Comparison of ENCODE assay signal across 15 cellular contexts in genomic region chr15:27398631-27399030, GRCh38.
DNase-seq lines count a peak whose midpoint lies in the region; TF ChIP-seq lines count a peak whose summit lies in the region.
"Had no signal": no experiment of that assay in that cellular context is flagged by ENCODE, and none has a peak within 500 bp of the region (broad histone marks: within the 10 kb centered on the region; RNA-seq: fewer than 3 reads in every experiment).

No MANE protein-coding gene starts in this region.

- H3K9me3 ChIP-seq in endodermal cell (ENCODE audit: control insufficient read depth, low read length) (no peaks in the 10 kb centered on the region), vagina (no peaks in the 10 kb centered on the region)
- H3K9me3 ChIP-seq: A549 had no signal

- H3K9ac ChIP-seq in endodermal cell (ENCODE audit: extremely low read depth, low read length, poor library complexity, severe bottlenecking): no peak overlapping the region
- H3K9ac ChIP-seq: GM23248 had no signal

- DNase-seq in LNCaP clone FGC (ENCODE audit: low read depth) (peak; percentile 93), NCI-H2227 treated with DMSO at 0.1 percent for 48 hours (lab: John Stamatoyannopoulos, UW) (peak; percentile 82), endodermal cell (no peak), KBM-7 (no peak), NCI-H2107 treated with DMSO at 0.1 percent for 48 hours (lab: John Stamatoyannopoulos, UW; ENCODE audit: unreplicated experiment) (no peak), foreskin melanocyte (no peak), vagina (ENCODE audit: extremely low spot score in 2 of 2) (no peak)
- DNase-seq: GM23248, MM.1S, NCI-H2107, T-cell had no signal

- TF ChIP-seq CTCF in C4-2B (conservative IDR thresholded peaks at IDR 0.05): no peak
- TF ChIP-seq CTCF in LNCaP clone FGC (IDR thresholded peaks at IDR 0.05; ENCODE audit: control insufficient read depth, extremely low read depth, insufficient read depth): no peak
- TF ChIP-seq CTCF in endodermal cell (conservative IDR thresholded peaks at IDR 0.05): no peak
- no peak for TF ChIP-seq CTCF in vagina (IDR thresholded peaks at IDR 0.05)

- H3K9me3 Mint-ChIP-seq in endodermal cell: peaks cover 1% of the 10 kb centered on the region

- no peaks in the 10 kb centered on the region for H3K27me3 Mint-ChIP-seq in endodermal cell (ENCODE audit: insufficient read depth)
- H3K27me3 Mint-ChIP-seq: T-cell had no signal

- H3K36me3 ChIP-seq in endodermal cell (ENCODE audit: control insufficient read depth, insufficient read depth, low read length): no peaks in the 10 kb centered on the region
- H3K36me3 ChIP-seq in vagina: no peaks in the 10 kb centered on the region

- peak overlapping the region; percentile 73; the same call in 1 of the 2 replicates for H3K27ac ChIP-seq in C4-2B
- peak overlapping the region; percentile 87 for H3K27ac ChIP-seq in endodermal cell (ENCODE audit: low read depth, low read length)
- H3K27ac ChIP-seq in vagina: no peak overlapping the region
- H3K27ac ChIP-seq: A549, GM23248, SK-N-MC had no signal

- intact Hi-C loops in vagina (cut with DNase I): no loop called here

- no peak overlapping the region for H3K27ac Mint-ChIP-seq in endodermal cell
- H3K27ac Mint-ChIP-seq: CD14-positive monocyte, T-cell had no signal

- H3K36me3 Mint-ChIP-seq in endodermal cell (ENCODE audit: low read depth): no peaks in the 10 kb centered on the region
- H3K36me3 Mint-ChIP-seq: CD14-positive monocyte, T-cell had no signal

- 69 to 89% methylated on average over 3 to 5 of the region's 8 CpGs for whole genome bisulfite sequencing in endodermal cell (ENCODE audit: insufficient coverage in 1 of 2, insufficient read length in 1 of 2), 2 experiments

- H3K4me1 Mint-ChIP-seq in endodermal cell: no peaks in the 10 kb centered on the region
- H3K4me1 Mint-ChIP-seq: CD14-positive monocyte, T-cell had no signal

- in situ Hi-C loops in KBM-7 (cut with MboI; ENCODE audit: low pct_unique_long_range_greater_than_20kb, low sequenced_read_pairs): no loop called here

- TF ChIP-seq POLR2A in vagina (IDR thresholded peaks at IDR 0.05): no peak

- no peak overlapping the region for H3K4me3 Mint-ChIP-seq in endodermal cell
- H3K4me3 Mint-ChIP-seq: CD14-positive monocyte, T-cell had no signal

- H3K4me1 ChIP-seq in endodermal cell (ENCODE audit: control insufficient read depth, insufficient read depth, low read length) (no peaks in the 10 kb centered on the region), vagina (no peaks in the 10 kb centered on the region)
- H3K4me1 ChIP-seq: A549 had no signal

- no peaks in the 10 kb centered on the region for H3K27me3 ChIP-seq in endodermal cell (ENCODE audit: control insufficient read depth, insufficient read depth, low read length, poor library complexity, severe bottlenecking)
- no peaks in the 10 kb centered on the region for H3K27me3 ChIP-seq in vagina

- H3K4me3 ChIP-seq in LNCaP clone FGC (ENCODE audit: low read depth, low read length) (no peak overlapping the region; the same call in 1 of the 2 replicates), endodermal cell (ENCODE audit: low read length) (no peak overlapping the region), vagina (no peak overlapping the region)
- H3K4me3 ChIP-seq: A549, GM23248, SK-N-MC had no signal

Comparison
In these comparisons a context has a peak if more than half of its experiments do, and no peak if none do; other contexts are left out.
1. DNase-seq: peak in LNCaP clone FGC (single experiment) and NCI-H2227 treated with DMSO at 0.1 percent for 48 hours (single experiment); none in endodermal cell (single experiment), KBM-7 (single experiment), NCI-H2107 treated with DMSO at 0.1 percent for 48 hours (single experiment), foreskin melanocyte (single experiment) and vagina (0 of 2).